35 cellular contexts compared by ENCODE assay signal in the genomic region with DNA sequence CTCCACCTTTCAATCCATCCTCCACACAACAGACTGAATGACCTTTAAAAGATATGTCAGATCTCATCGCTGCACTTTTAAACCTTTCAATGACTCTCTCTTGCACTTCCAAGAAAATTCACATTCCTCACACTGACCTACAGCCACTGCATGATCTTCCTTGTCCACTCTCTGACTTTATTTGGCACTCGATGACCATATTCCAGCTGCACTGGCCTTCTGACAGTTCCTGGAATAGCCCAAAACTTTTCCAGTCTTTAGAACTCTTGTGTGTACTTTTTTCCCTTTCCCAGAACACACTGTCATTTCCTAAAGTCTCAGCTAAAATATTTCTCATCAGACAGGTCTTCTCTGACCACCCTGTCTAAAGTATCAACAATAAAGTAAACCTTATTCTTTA.
"Had no signal": no experiment of that assay in that cellular context is flagged by ENCODE, and none has a peak within 500 bp of the region (broad histone marks: within the 10 kb centered on the region; RNA-seq: fewer than 3 reads in every experiment).

No MANE protein-coding gene starts in this region.

- H3K9me3 ChIP-seq: ascending aorta had no signal

- H3K9me3 Mint-ChIP-seq: activated B cell treated with CpG ODN at 0.5 μM for 24 hours; activated CD4-positive, alpha-beta T cell treated with anti-CD3 and anti-CD28 coated beads, Interleukin-2, amount 10 ng/mL, durations not matched to agents 24 days and 14 days; activated naive CD4-positive, alpha-beta T cell treated with anti-CD3 and anti-CD28 coated beads for 36 hours; activated naive CD4-positive, alpha-beta T cell treated with anti-CD3 and anti-CD28 coated beads, Interleukin-2, amount 50 U/mL, for 24 hours; activated T-cell treated with anti-CD3 and anti-CD28 coated beads, Interleukin-2, amount 50 U/mL, for 4 hours; activated T-cell treated with anti-CD3 and anti-CD28 coated beads, Interleukin-2, amount 50 U/mL, for 72 hours; activated T-helper 1 cell treated with anti-CD3 and anti-CD28 coated beads, Interleukin-12 subunit alpha, Interleukin-12 subunit beta, Interleukin-2, Interleukin-4 antibody, amounts not matched to agents 30 ng/mL and 10 ng/mL and 1 ng/mL, durations not matched to agents 14 hours and 24 hours and 36 hours; activated T-helper 17 cell treated with anti-CD3 and anti-CD28 coated beads, Interleukin-2, amount 50 U/mL, for 72 hours; brain; central memory CD8-positive, alpha-beta T cell; T-helper 1 cell treated with Interleukin-12 subunit alpha and Interleukin-12 subunit beta and Interleukin-4 antibody, amounts not matched to agents 30 μg/mL and 1 μg/mL, for 36 hours; T-helper 2 cell treated with Interferon-gamma antibody and Interleukin-4, amounts not matched to agents 5 μg/mL and 100 μg/mL, for 36 hours had no signal

- H3K36me3 ChIP-seq: ascending aorta, cardiac muscle cell had no signal

- H3K4me1 Mint-ChIP-seq: activated B cell treated with CpG ODN at 0.5 μM for 24 hours; central memory CD8-positive, alpha-beta T cell had no signal

- H3K4me3 ChIP-seq: ascending aorta, cardiac muscle cell had no signal

- H3K27ac Mint-ChIP-seq: activated B cell treated with CpG ODN at 0.5 μM for 24 hours; activated CD4-positive, alpha-beta memory T cell treated with anti-CD3 and anti-CD28 coated beads for 36 hours; activated CD4-positive, alpha-beta T cell treated with anti-CD3 and anti-CD28 coated beads, Interleukin-2, amount 10 ng/mL, durations not matched to agents 24 days and 14 days; activated CD8-positive, alpha-beta T cell treated with anti-CD3 and anti-CD28 coated beads for 36 hours; activated naive CD4-positive, alpha-beta T cell treated with anti-CD3 and anti-CD28 coated beads for 36 hours; activated naive CD4-positive, alpha-beta T cell treated with anti-CD3 and anti-CD28 coated beads, Interleukin-2, amount 50 U/mL, for 24 hours; activated naive CD8-positive, alpha-beta T cell; activated T-cell treated with anti-CD3 and anti-CD28 coated beads, Interleukin-2, amount 50 U/mL, for 72 hours; activated T-helper 1 cell treated with anti-CD3 and anti-CD28 coated beads, Interleukin-12 subunit alpha, Interleukin-12 subunit beta, Interleukin-2, Interleukin-4 antibody, amounts not matched to agents 30 ng/mL and 10 ng/mL and 1 ng/mL, durations not matched to agents 14 hours and 24 hours and 36 hours; activated T-helper 17 cell treated with anti-CD3 and anti-CD28 coated beads, Interleukin-2, amount 50 U/mL, for 72 hours; T-helper 1 cell treated with Interleukin-12 subunit alpha and Interleukin-12 subunit beta and Interleukin-4 antibody, amounts not matched to agents 30 μg/mL and 1 μg/mL, for 36 hours; T-helper 2 cell treated with Interferon-gamma antibody and Interleukin-4, amounts not matched to agents 5 μg/mL and 100 μg/mL, for 36 hours had no signal

- H3K27ac ChIP-seq: ascending aorta, cardiac muscle cell, VCaP had no signal

- H3K4me1 ChIP-seq: ascending aorta had no signal

- DNase-seq: activated B cell treated with CpG ODN at 0.5 μM for 24 hours; activated CD4-positive, alpha-beta memory T cell treated with anti-CD3 and anti-CD28 coated beads for 36 hours; activated CD4-positive, alpha-beta T cell treated with anti-CD3 and anti-CD28 coated beads for 4 hours; activated CD4-positive, alpha-beta T cell treated with anti-CD3 and anti-CD28 coated beads, Interleukin-2, amount 10 ng/mL, durations not matched to agents 24 days and 14 days; activated CD4-positive, alpha-beta T cell treated with anti-CD3 and anti-CD28 coated beads, Interleukin-2, amount 50 U/mL, for 1 hour; activated CD4-positive, alpha-beta T cell treated with anti-CD3 and anti-CD28 coated beads, Interleukin-2, amount 50 U/mL, for 4 hours; activated CD4-positive, CD25-positive, alpha-beta regulatory T cell treated with anti-CD3 and anti-CD28 coated beads, Interleukin-2, amount 50 U/mL, for 72 hours; activated CD8-positive, alpha-beta memory T cell treated with anti-CD3 and anti-CD28 coated beads, Interleukin-2, amount 50 U/mL, for 4 hours; activated CD8-positive, alpha-beta T cell treated with anti-CD3 and anti-CD28 coated beads for 36 hours; activated effector memory CD4-positive, alpha-beta T cell treated with anti-CD3 and anti-CD28 coated beads, Interleukin-2, amount 50 U/mL, for 16 hours; activated gamma-delta T cell treated with Interleukin-2 at 50 U/mL for 16 hours; activated naive CD4-positive, alpha-beta T cell; activated naive CD4-positive, alpha-beta T cell treated with anti-CD3 and anti-CD28 coated beads for 36 hours; activated T-cell treated with anti-CD3 and anti-CD28 coated beads for 4 hours; activated T-cell treated with anti-CD3 and anti-CD28 coated beads, Interleukin-2, amount 50 U/mL, for 1 hour; activated T-cell treated with anti-CD3 and anti-CD28 coated beads, Interleukin-2, amount 50 U/mL, for 4 hours; activated T-cell treated with anti-CD3 and anti-CD28 coated beads, Interleukin-2, amount 50 U/mL, for 72 hours; amygdala; anterior cingulate cortex; caudate nucleus; cerebellar nuclear complex; T-helper 1 cell; T-helper 2 cell; T-helper 9 cell had no signal

- H3K36me3 Mint-ChIP-seq: activated CD4-positive, alpha-beta memory T cell treated with anti-CD3 and anti-CD28 coated beads for 36 hours; activated naive CD4-positive, alpha-beta T cell treated with anti-CD3 and anti-CD28 coated beads, Interleukin-2, amount 50 U/mL, for 24 hours; activated naive CD8-positive, alpha-beta T cell; brain had no signal

- H3K27me3 ChIP-seq: ascending aorta, cardiac muscle cell had no signal

- H3K27me3 Mint-ChIP-seq: activated CD4-positive, alpha-beta memory T cell treated with anti-CD3 and anti-CD28 coated beads for 36 hours; activated CD8-positive, alpha-beta T cell treated with anti-CD3 and anti-CD28 coated beads for 36 hours; activated naive CD4-positive, alpha-beta T cell treated with anti-CD3 and anti-CD28 coated beads, Interleukin-2, amount 50 U/mL, for 24 hours; activated naive CD8-positive, alpha-beta T cell; brain had no signal

- H3K4me3 Mint-ChIP-seq: activated B cell treated with CpG ODN at 0.5 μM for 24 hours; activated CD4-positive, alpha-beta memory T cell treated with anti-CD3 and anti-CD28 coated beads for 36 hours; activated CD4-positive, alpha-beta T cell treated with anti-CD3 and anti-CD28 coated beads, Interleukin-2, amount 10 ng/mL, durations not matched to agents 24 days and 14 days; activated CD8-positive, alpha-beta T cell treated with anti-CD3 and anti-CD28 coated beads for 36 hours; activated naive CD4-positive, alpha-beta T cell treated with anti-CD3 and anti-CD28 coated beads for 36 hours; activated naive CD4-positive, alpha-beta T cell treated with anti-CD3 and anti-CD28 coated beads, Interleukin-2, amount 50 U/mL, for 24 hours; activated naive CD8-positive, alpha-beta T cell; activated T-cell treated with anti-CD3 and anti-CD28 coated beads, Interleukin-2, amount 50 U/mL, for 4 hours; activated T-cell treated with anti-CD3 and anti-CD28 coated beads, Interleukin-2, amount 50 U/mL, for 72 hours; activated T-helper 1 cell treated with anti-CD3 and anti-CD28 coated beads, Interleukin-12 subunit alpha, Interleukin-12 subunit beta, Interleukin-2, Interleukin-4 antibody, amounts not matched to agents 30 ng/mL and 10 ng/mL and 1 ng/mL, durations not matched to agents 14 hours and 24 hours and 36 hours; activated T-helper 17 cell treated with anti-CD3 and anti-CD28 coated beads, Interleukin-2, amount 50 U/mL, for 72 hours; brain; central memory CD8-positive, alpha-beta T cell; T-helper 1 cell treated with Interleukin-12 subunit alpha and Interleukin-12 subunit beta and Interleukin-4 antibody, amounts not matched to agents 30 μg/mL and 1 μg/mL, for 36 hours; T-helper 2 cell treated with Interferon-gamma antibody and Interleukin-4, amounts not matched to agents 5 μg/mL and 100 μg/mL, for 36 hours had no signal

- ATAC-seq: activated CD8-positive, alpha-beta T cell treated with anti-CD3 and anti-CD28 coated beads for 36 hours; activated T-cell treated with anti-CD3 and anti-CD28 coated beads, Interleukin-2, amount 50 U/mL, for 4 hours; activated T-cell treated with anti-CD3 and anti-CD28 coated beads, Interleukin-2, amount 50 U/mL, for 72 hours; activated T-helper 17 cell treated with anti-CD3 and anti-CD28 coated beads, Interleukin-2, amount 50 U/mL, for 72 hours had no signal
